9 cellular contexts compared by ENCODE assay signal in genomic region chr5:174810796-174811195, GRCh38.
"Had no signal": no experiment of that assay in that cellular context is flagged by ENCODE, and none has a peak within 500 bp of the region (broad histone marks: within the 10 kb centered on the region; RNA-seq: fewer than 3 reads in every experiment).

No MANE protein-coding gene starts in this region.

- H3K27ac ChIP-seq: GM23248 had no signal

- ATAC-seq: GM23338, HCT116 had no signal

- H3K4me3 ChIP-seq: GM23248, GM23338, HAP-1 had no signal

- H3K9me3 ChIP-seq: HAP-1 had no signal

- H3K36me3 ChIP-seq: HAP-1 had no signal

- H3K4me1 ChIP-seq: HAP-1 had no signal

- DNase-seq: GM23248, GOT3, H7, H9, HCEC 1CT, HFFc6 had no signal
